14 cellular contexts compared by ENCODE assay signal in genomic region chr6:168526841-168527281, GRCh38.
DNase-seq lines count a peak whose midpoint lies in the region; ATAC-seq and TF ChIP-seq lines count a peak whose summit lies in the region.
"Had no signal": no experiment of that assay in that cellular context is flagged by ENCODE, and none has a peak within 500 bp of the region (broad histone marks: within the 10 kb centered on the region; RNA-seq: fewer than 3 reads in every experiment).

No MANE protein-coding gene starts in this region.

- H3K36me3 ChIP-seq in lower lobe of right lung (no peaks in the 10 kb centered on the region), tibial artery (no peaks in the 10 kb centered on the region)

- no peak overlapping the region for H3K4me3 ChIP-seq in lower lobe of right lung
- H3K4me3 ChIP-seq in tibial artery: no peak overlapping the region

- H3K27me3 ChIP-seq in lower lobe of right lung (ENCODE audit: low read depth) (no peaks in the 10 kb centered on the region), tibial artery (no peaks in the 10 kb centered on the region)

- H3K27ac ChIP-seq in lower lobe of right lung (no peak overlapping the region), tibial artery (peak overlapping the region; percentile 81)
- H3K27ac ChIP-seq: RWPE1 had no signal

- H3K9me3 ChIP-seq in lower lobe of right lung (no peaks in the 10 kb centered on the region), tibial artery (no peaks in the 10 kb centered on the region)

- ATAC-seq in lower lobe of right lung: peak; percentile 39 to 55
- no peak for ATAC-seq in HG02623 (IDR thresholded peaks at IDR 0.05; ENCODE audit: unreplicated experiment)
- ATAC-seq: esophagus mucosa had no signal

- TF ChIP-seq CTCF in lower lobe of right lung (IDR thresholded peaks at IDR 0.05) (no peak), tibial artery (IDR thresholded peaks at IDR 0.05) (no peak)

- intact Hi-C loops in lower lobe of right lung (cut with DNase I) (no loop called here), tibial artery (cut with DNase I; ENCODE audit: low total_unique reads) (no loop called here)

- H3K4me1 ChIP-seq in lower lobe of right lung (peaks cover 8% of the 10 kb centered on the region), tibial artery (peaks cover 0 to 50% (median 37%) of the 10 kb centered on the region in 4 donors)

- DNase-seq in NCI-H345 (lab: John Stamatoyannopoulos, UW) (peak; percentile 79), dermis blood vessel endothelial cell (peak; percentile 51), lower lobe of right lung (no peak), tibial artery (peak; percentile 69 to 89), NCI-H2171 (lab: John Stamatoyannopoulos, UW) (no peak)
- no peak for DNase-seq in activated naive CD4-positive, alpha-beta T cell treated with anti-CD3 and anti-CD28 coated beads, Interleukin-2, amount 50 U/mL, for 16 hours
- DNase-seq: activated CD4-positive, alpha-beta memory T cell treated with anti-CD3 and anti-CD28 coated beads, Interleukin-2, amount 10 ng/mL, durations not matched to agents 7 days and 5 days; activated effector memory CD4-positive, alpha-beta T cell treated with Interleukin-2 at 50 U/mL for 16 hours; central memory CD4-positive, alpha-beta T cell; GDM1; NCI-H526 treated with DMSO at 0.1 percent for 48 hours had no signal

Comparison
In these comparisons a context has a peak if more than half of its experiments do, and no peak if none do; other contexts are left out.
1. DNase-seq: peak in NCI-H345 (single experiment), dermis blood vessel endothelial cell (single experiment) and tibial artery (2 of 2); none in lower lobe of right lung (single experiment), NCI-H2171 (single experiment) and activated naive CD4-positive, alpha-beta T cell treated with anti-CD3 and anti-CD28 coated beads, Interleukin-2, amount 50 U/mL, for 16 hours (single experiment).